Comparison of ENCODE assay signal across 12 cellular contexts in genomic region chr9:12426198-12426864, GRCh38.
DNase-seq lines count a peak whose midpoint lies in the region; ATAC-seq and TF ChIP-seq lines count a peak whose summit lies in the region.
"Had no signal": no experiment of that assay in that cellular context is flagged by ENCODE, and none has a peak within 500 bp of the region (broad histone marks: within the 10 kb centered on the region; RNA-seq: fewer than 3 reads in every experiment).

No MANE protein-coding gene starts in this region.

- H3K4me3 Mint-ChIP-seq in glutamatergic neuron (ENCODE audit: unreplicated experiment), result no peak overlapping the region
- H3K4me3 Mint-ChIP-seq: CD4-positive, CD25-positive, alpha-beta regulatory T cell; central memory CD8-positive, alpha-beta T cell had no signal

- H3K9me3 ChIP-seq in A673 (ENCODE audit: low read depth, low read length, poor library complexity, severe bottlenecking), result no peaks in the 10 kb centered on the region

- H3K9me3 Mint-ChIP-seq in glutamatergic neuron (ENCODE audit: unreplicated experiment), result no peaks in the 10 kb centered on the region

- no peak overlapping the region for H3K27ac Mint-ChIP-seq in glutamatergic neuron (ENCODE audit: unreplicated experiment)
- H3K27ac Mint-ChIP-seq: CD4-positive, CD25-positive, alpha-beta regulatory T cell had no signal

- TF ChIP-seq CTCF in A673 (conservative IDR thresholded peaks at IDR 0.05; ENCODE audit: low read depth, low read length) (peak; percentile 47), RWPE1 (conservative IDR thresholded peaks at IDR 0.05; ENCODE audit: low read depth) (no peak), glutamatergic neuron (IDR thresholded peaks at IDR 0.05; ENCODE audit: partially characterized antibody, unreplicated experiment) (peak; percentile 37)

- no peaks in the 10 kb centered on the region for H3K36me3 ChIP-seq in A673 (ENCODE audit: insufficient read depth, low read length, poor library complexity, severe bottlenecking)

- BruUV-seq in A673 (replicated peaks; lab: Mats Ljungman, UMichigan), result no TSS peak

- in situ Hi-C loops in KBM-7 (cut with MboI; ENCODE audit: low pct_unique_long_range_greater_than_20kb, low sequenced_read_pairs), result no loop called here

- no peak overlapping the region for H3K4me3 ChIP-seq in A673 (ENCODE audit: low read depth, low read length, poor library complexity, severe bottlenecking)

- POLR2A ChIA-PET in A673 (lab: Charles Lee; ENCODE audit: low non-redundant PET) (no interaction called here), RWPE1 (lab: Yijun Ruan, JAX; ENCODE audit: low non-redundant PET) (interaction anchor here (0.6 kb wide), 1 partner anchor 1209 kb away, joined by 4 read pairs; no protein-coding TSS in a partner anchor)

- no peaks in the 10 kb centered on the region for H3K27me3 Mint-ChIP-seq in glutamatergic neuron (ENCODE audit: unreplicated experiment)
- H3K27me3 Mint-ChIP-seq: CD4-positive, CD25-positive, alpha-beta regulatory T cell; central memory CD8-positive, alpha-beta T cell had no signal

- intact Hi-C loops in A673 (cut with micrococcal nuclease; ENCODE audit: unreplicated experiment), result no loop called here

- CTCF ChIA-PET in A673 (lab: Charles Lee) (no interaction called here), RWPE1 (lab: Yijun Ruan, JAX) (interaction anchor here (0.6 to 1.0 kb wide), 4 partner anchors 21 to 1826 kb away, joined by 3 to 4 read pairs (median 3); no protein-coding TSS in a partner anchor)

- H3K4me1 Mint-ChIP-seq in glutamatergic neuron (ENCODE audit: low read depth, unreplicated experiment), result peaks cover 3% of the 10 kb centered on the region
- H3K4me1 Mint-ChIP-seq: CD4-positive, CD25-positive, alpha-beta regulatory T cell; central memory CD8-positive, alpha-beta T cell had no signal

- DNase-seq in A673 (ENCODE audit: low spot score) (peak; percentile 48), KBM-7 (peak; percentile 8), RWPE1 (ENCODE audit: low spot score) (peak; percentile 13), glutamatergic neuron (no peak), cortex of kidney (lab: John Stamatoyannopoulos, UW) (no peak)
- DNase-seq: activated CD4-positive, alpha-beta T cell treated with anti-CD3 and anti-CD28 coated beads, Interleukin-2, amount 50 U/mL, for 4 hours; CD4-positive, CD25-positive, alpha-beta regulatory T cell; NCI-H774 had no signal

- H3K4me1 ChIP-seq in A673 (ENCODE audit: insufficient read depth, low read length, poor library complexity, severe bottlenecking), result no peaks in the 10 kb centered on the region

- ATAC-seq in GM18868 (IDR thresholded peaks at IDR 0.05; ENCODE audit: unreplicated experiment), result no peak
- ATAC-seq in GM18511 (IDR thresholded peaks at IDR 0.05; ENCODE audit: unreplicated experiment), result no peak
- ATAC-seq in HG03159 (IDR thresholded peaks at IDR 0.05; ENCODE audit: unreplicated experiment), result no peak

- no peaks in the 10 kb centered on the region for H3K36me3 Mint-ChIP-seq in glutamatergic neuron (ENCODE audit: unreplicated experiment)
- H3K36me3 Mint-ChIP-seq: CD4-positive, CD25-positive, alpha-beta regulatory T cell had no signal

- no peaks in the 10 kb centered on the region for H3K27me3 ChIP-seq in A673 (replicated peaks; ENCODE audit: insufficient read depth, low read depth, low read length, poor library complexity)

- H3K27ac ChIP-seq in A673 (ENCODE audit: low read depth, low read length, poor library complexity, severe bottlenecking) (no peak overlapping the region), RWPE1 (no peak overlapping the region)

Comparison
In these comparisons a context has a peak if more than half of its experiments do, and no peak if none do; other contexts are left out.
1. DNase-seq: peak in A673 (single experiment), KBM-7 (single experiment) and RWPE1 (single experiment); none in glutamatergic neuron (single experiment) and cortex of kidney (single experiment).